25 cellular contexts compared by ENCODE assay signal in genomic region chr1:2180297-2181245, GRCh38. TPM values are rescaled to one million over a fixed set of nuclear protein-coding genes. Genes with fewer than 3 reads are reported as not detected.
DNase-seq lines count a peak whose midpoint lies in the region; ATAC-seq, FAIRE-seq and TF ChIP-seq lines count a peak whose summit lies in the region.
"Had no signal": no experiment of that assay in that cellular context is flagged by ENCODE, and none has a peak within 500 bp of the region (broad histone marks: within the 10 kb centered on the region; RNA-seq: fewer than 3 reads in every experiment).

No MANE protein-coding gene starts in this region.

- no peaks in the 10 kb centered on the region; the same call in 1 of the 2 replicates for H3K4me1 ChIP-seq in BE2C
- H3K4me1 ChIP-seq: gastroesophageal sphincter, parathyroid adenoma had no signal

- H3K27me3 ChIP-seq in BE2C, result no peaks in the 10 kb centered on the region
- H3K27me3 ChIP-seq: gastroesophageal sphincter had no signal

- no peaks in the 10 kb centered on the region for H3K36me3 ChIP-seq in BE2C

- H3K27me3 Mint-ChIP-seq in chondrocyte (ENCODE audit: low read depth) (no peaks in the 10 kb centered on the region), neural crest cell (ENCODE audit: low read depth) (no peaks in the 10 kb centered on the region)
- H3K27me3 Mint-ChIP-seq: CD4-positive, alpha-beta memory T cell; memory B cell; naive B cell; stimulated activated memory B cell treated with anti-CD40 and anti-IgM and Interleukin-4, amounts not matched to agents 10 μg/mL and 1 μg/mL and 100 μg/mL, for 72 hours had no signal

- H3K4me1 Mint-ChIP-seq in chondrocyte (ENCODE audit: low read depth) (peaks cover 5% of the 10 kb centered on the region), neural crest cell (peaks cover 6% of the 10 kb centered on the region)
- H3K4me1 Mint-ChIP-seq: stimulated activated memory B cell treated with anti-CD40 and anti-IgM and Interleukin-4, amounts not matched to agents 10 μg/mL and 1 μg/mL and 100 μg/mL, for 72 hours; WTC11 had no signal

- no peak overlapping the region for H3K27ac Mint-ChIP-seq in chondrocyte (ENCODE audit: unreplicated experiment)
- peak overlapping the region; percentile 57 for H3K27ac Mint-ChIP-seq in neural crest cell (ENCODE audit: unreplicated experiment)
- H3K27ac Mint-ChIP-seq: activated naive CD4-positive, alpha-beta T cell treated with anti-CD3 and anti-CD28 coated beads for 36 hours; memory B cell; naive B cell; stimulated activated memory B cell treated with anti-CD40 and anti-IgM and Interleukin-4, amounts not matched to agents 10 μg/mL and 1 μg/mL and 100 μg/mL, for 72 hours; T-helper 2 cell treated with Interferon-gamma antibody and Interleukin-4, amounts not matched to agents 5 μg/mL and 100 μg/mL, for 36 hours; WTC11 had no signal

- H3K4me3 Mint-ChIP-seq in chondrocyte (ENCODE audit: unreplicated experiment) (no peak overlapping the region), neural crest cell (no peak overlapping the region)
- H3K4me3 Mint-ChIP-seq: activated naive CD4-positive, alpha-beta T cell treated with anti-CD3 and anti-CD28 coated beads for 36 hours; CD4-positive, alpha-beta memory T cell; memory B cell; stimulated activated memory B cell treated with anti-CD40 and anti-IgM and Interleukin-4, amounts not matched to agents 10 μg/mL and 1 μg/mL and 100 μg/mL, for 72 hours; T-helper 2 cell treated with Interferon-gamma antibody and Interleukin-4, amounts not matched to agents 5 μg/mL and 100 μg/mL, for 36 hours; WTC11 had no signal

- no peak for ATAC-seq in HG03139 (IDR thresholded peaks at IDR 0.05; ENCODE audit: unreplicated experiment)
- ATAC-seq: gastroesophageal sphincter; stimulated activated memory B cell treated with anti-CD40 and anti-IgM and Interleukin-4, amounts not matched to agents 10 μg/mL and 1 μg/mL and 100 μg/mL, for 72 hours; WTC11 had no signal

- H3K4me3 ChIP-seq in BE2C (ENCODE audit: low read depth, low read length), result no peak overlapping the region
- H3K4me3 ChIP-seq: gastroesophageal sphincter had no signal

- H3K36me3 Mint-ChIP-seq in chondrocyte (ENCODE audit: low read depth) (peaks cover 6% of the 10 kb centered on the region), neural crest cell (ENCODE audit: low read depth) (no peaks in the 10 kb centered on the region)
- H3K36me3 Mint-ChIP-seq: naive B cell had no signal

- DNase-seq in EL, result peak; percentile 56
- DNase-seq in HTR-8/SVneo (ENCODE audit: insufficient read length, low spot score), result no peak
- peak; percentile 93 for DNase-seq in chondrocyte (ENCODE audit: low spot score)
- DNase-seq in neural crest cell (ENCODE audit: low read depth, low spot score), result no peak
- no peak for DNase-seq in BE2C
- no peak for DNase-seq in NCI-H2171 (lab: John Stamatoyannopoulos, UW)
- DNase-seq: activated CD4-positive, alpha-beta T cell treated with anti-CD3 and anti-CD28 coated beads, Interleukin-2, amount 50 U/mL, for 48 hours; activated naive CD4-positive, alpha-beta T cell treated with anti-CD3 and anti-CD28 coated beads for 36 hours; activated T-cell treated with anti-CD3 and anti-CD28 coated beads for 4 hours; CD4-positive, alpha-beta memory T cell; DMS79; KG1; naive B cell; NCI-H1930; NCI-H510A; RPMI8226; SK-N-SH; stimulated activated CD4-positive, alpha-beta T cell treated with anti-CD3 and anti-CD28 coated beads, Interleukin-1b, Interleukin-23, amount 100 ng/mL, for 48 hours had no signal

- no peaks in the 10 kb centered on the region for H3K9me3 ChIP-seq in BE2C
- H3K9me3 ChIP-seq: gastroesophageal sphincter, SK-N-SH had no signal

- H3K9me3 Mint-ChIP-seq in chondrocyte (ENCODE audit: low read depth) (no peaks in the 10 kb centered on the region), neural crest cell (no peaks in the 10 kb centered on the region)
- H3K9me3 Mint-ChIP-seq: activated naive CD4-positive, alpha-beta T cell treated with anti-CD3 and anti-CD28 coated beads for 36 hours; memory B cell; naive B cell; stimulated activated memory B cell treated with anti-CD40 and anti-IgM and Interleukin-4, amounts not matched to agents 10 μg/mL and 1 μg/mL and 100 μg/mL, for 72 hours; T-helper 2 cell treated with Interferon-gamma antibody and Interleukin-4, amounts not matched to agents 5 μg/mL and 100 μg/mL, for 36 hours; WTC11 had no signal

- no peak for TF ChIP-seq CTCF in chondrocyte (IDR thresholded peaks at IDR 0.05)
- no peak for TF ChIP-seq CTCF in neural crest cell (conservative IDR thresholded peaks at IDR 0.05)
- TF ChIP-seq CTCF in BE2C (IDR thresholded peaks at IDR 0.05; ENCODE audit: low read depth, low read length), result no peak

- peak; percentile 65 for FAIRE-seq in HTR-8/SVneo (lab: Jason Lieb, UNC)

RNA-seq across cellular contexts. Expression of gene FAAP20, which starts 14.0 kb away (rescaled TPM):
- total RNA-seq in chondrocyte (48.4 to 76.1 TPM (median 69.2 TPM) in 3 replicates), neural crest cell (80.9 and 93.7 TPM in 2 replicates)
- 37.3 TPM for polyA plus RNA-seq in BE2C (2012; ENCODE audit: insufficient read depth, insufficient read length, low read depth)

RNA-seq across cellular contexts. Expression of gene SKI, which starts 47.5 kb away (rescaled TPM):
- total RNA-seq in chondrocyte (112 to 135 TPM (median 116 TPM) in 3 replicates), neural crest cell (58.9 and 62.0 TPM in 2 replicates)
- polyA plus RNA-seq in BE2C (2012; ENCODE audit: insufficient read depth, insufficient read length, low read depth), result 22.2 TPM

Comparison
In these comparisons a context has a peak if more than half of its experiments do, and no peak if none do; other contexts are left out.
1. DNase-seq: peak in EL (single experiment) and chondrocyte (single experiment); none in HTR-8/SVneo (single experiment), neural crest cell (single experiment), BE2C (single experiment) and NCI-H2171 (single experiment).